ENCODE assay signal across 28 cellular contexts in the genomic region with DNA sequence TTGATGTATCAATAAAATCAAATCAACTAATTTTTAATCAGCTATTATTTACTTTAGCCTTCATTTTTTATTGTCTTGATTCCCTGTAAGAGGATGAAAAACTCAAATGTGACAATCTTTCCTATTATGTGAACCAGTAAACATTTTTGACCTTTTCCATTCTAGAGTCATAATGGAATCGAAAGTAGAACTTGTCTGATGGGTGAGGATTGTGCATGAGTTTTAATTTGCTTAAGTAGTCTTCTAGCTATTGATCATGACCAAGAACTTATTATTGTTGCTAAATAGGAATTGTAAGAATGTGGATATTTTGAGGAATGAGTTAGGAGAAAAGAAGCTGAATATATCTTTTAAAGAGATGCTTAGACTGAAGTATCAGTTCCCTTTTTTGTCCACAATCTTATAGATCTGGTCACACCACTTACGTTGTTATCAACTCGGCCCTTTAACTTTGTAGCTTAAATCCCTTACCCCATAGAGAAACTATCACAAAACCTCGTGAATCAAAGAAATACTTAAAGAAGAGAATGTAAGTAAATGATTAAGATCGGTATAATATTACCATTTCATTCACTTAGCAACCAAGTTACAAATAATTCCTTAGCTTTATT.
DNase-seq lines count a peak whose midpoint lies in the region; ATAC-seq, FAIRE-seq and TF ChIP-seq lines count a peak whose summit lies in the region.
"Had no signal": no experiment of that assay in that cellular context is flagged by ENCODE, and none has a peak within 500 bp of the region (broad histone marks: within the 10 kb centered on the region; RNA-seq: fewer than 3 reads in every experiment).

No MANE protein-coding gene starts in this region.

- FAIRE-seq in RCC 7860 (lab: Jason Lieb, UNC) (no peak), kidney (lab: Jason Lieb, UNC) (no peak)
- FAIRE-seq: D721Med, TTC549 had no signal

- no peak overlapping the region for H2AFZ ChIP-seq in OCI-LY3 (ENCODE audit: low read depth, low read length)

- intact Hi-C loops in kidney (cut with DNase I): no loop called here

- no peaks in the 10 kb centered on the region for H4K20me1 ChIP-seq in OCI-LY3 (ENCODE audit: insufficient read depth, low read length)
- H4K20me1 ChIP-seq: BLaER1 had no signal

- H3K27me3 ChIP-seq in OCI-LY3 (ENCODE audit: low read depth, low read length) (no peaks in the 10 kb centered on the region), WERI-Rb-1 (ENCODE audit: insufficient read depth, low read depth, severe bottlenecking) (no peaks in the 10 kb centered on the region)
- H3K27me3 ChIP-seq: BLaER1, heart right ventricle, sigmoid colon, testis had no signal

- ATAC-seq in GM18873 (IDR thresholded peaks at IDR 0.05; ENCODE audit: low FRiP score, unreplicated experiment) (peak; percentile 49), HG02938 (IDR thresholded peaks at IDR 0.05; ENCODE audit: unreplicated experiment) (peak; percentile 69)
- ATAC-seq: heart right ventricle; stimulated activated effector memory CD8-positive, alpha-beta T cell treated with anti-CD3 and anti-CD28 coated beads, Interleukin-12 subunit alpha, Interleukin-12 subunit beta, amount 100 ng/mL, for 72 hours had no signal

- DNase-seq in GM10248 (ENCODE audit: extremely low spot score): peak; percentile 8
- DNase-seq in WERI-Rb-1: no peak
- no peak for DNase-seq in activated effector memory CD4-positive, alpha-beta T cell treated with Interleukin-2 at 50 U/mL for 16 hours
- no peak for DNase-seq in RCC 7860 (ENCODE audit: low spot score)
- DNase-seq in kidney: no peak
- DNase-seq: activated CD4-positive, alpha-beta T cell treated with anti-CD3 and anti-CD28 coated beads, Interleukin-2, amount 50 U/mL, for 1 hour; activated CD8-positive, alpha-beta memory T cell treated with anti-CD3 and anti-CD28 coated beads, Interleukin-2, amount 50 U/mL, for 4 hours; activated gamma-delta T cell; amygdala; GOT3; heart right ventricle; immature natural killer cell; NCI-H1417; NCI-H524; posterior cingulate gyrus; Right ventricle myocardium superior; sigmoid colon; SW 1271; testis had no signal

- peak overlapping the region; percentile 55 for H3K4me3 ChIP-seq in OCI-LY3 (ENCODE audit: low read length)
- no peak overlapping the region for H3K4me3 ChIP-seq in WERI-Rb-1 (ENCODE audit: low read depth, low read length)
- H3K4me3 ChIP-seq in kidney (ENCODE audit: low read length in 2 of 2): no peak overlapping the region
- H3K4me3 ChIP-seq: BLaER1, cardiac muscle cell, heart right ventricle, sigmoid colon, testis had no signal

- H3K27ac ChIP-seq in OCI-LY3 (ENCODE audit: low read length) (peak overlapping the region; percentile 68), WERI-Rb-1 (no peak overlapping the region), kidney (ENCODE audit: low read depth in 2 of 2, low read length in 2 of 2) (no peak overlapping the region)
- H3K27ac ChIP-seq: BLaER1, cardiac muscle cell, heart right ventricle, HL-60, sigmoid colon, testis had no signal

- POLR2A ChIA-PET in GM10248 (lab: Yijun Ruan, JAX): no interaction called here

- H3K36me3 ChIP-seq in OCI-LY3 (replicated peaks; ENCODE audit: low read depth, low read length) (peaks cover 12% of the 10 kb centered on the region), WERI-Rb-1 (no peaks in the 10 kb centered on the region), kidney (ENCODE audit: control insufficient read depth in 1 of 2, insufficient read depth in 2 of 2, low read length in 2 of 2) (no peaks in the 10 kb centered on the region)
- H3K36me3 ChIP-seq: BLaER1, cardiac muscle cell, heart right ventricle, sigmoid colon had no signal

- CTCF ChIA-PET in GM10248 (lab: Yijun Ruan, JAX): interaction anchor here (1.0 to 1.4 kb wide), 5 partner anchors 12 to 492 kb away, joined by 3 to 6 read pairs (median 4); no protein-coding TSS in a partner anchor

- peak overlapping the region; percentile 51 for H3K4me2 ChIP-seq in OCI-LY3 (ENCODE audit: low read length)
- H3K4me2 ChIP-seq: BLaER1 had no signal

- H3K4me1 ChIP-seq in OCI-LY3 (ENCODE audit: low read length) (peaks cover 40% of the 10 kb centered on the region), kidney (ENCODE audit: control insufficient read depth in 1 of 2, insufficient read depth in 1 of 2, low read depth in 1 of 2, low read length in 2 of 2) (no peaks in the 10 kb centered on the region)
- H3K4me1 ChIP-seq: BLaER1, sigmoid colon, testis had no signal

- H3K9me3 ChIP-seq in OCI-LY3 (ENCODE audit: insufficient read depth, low read length): no peaks in the 10 kb centered on the region
- H3K9me3 ChIP-seq in WERI-Rb-1 (ENCODE audit: severe bottlenecking): no peaks in the 10 kb centered on the region
- no peaks in the 10 kb centered on the region for H3K9me3 ChIP-seq in kidney (ENCODE audit: control insufficient read depth in 1 of 2, low read length in 2 of 2)
- H3K9me3 ChIP-seq: BLaER1, heart right ventricle, sigmoid colon, testis had no signal

- no peaks in the 10 kb centered on the region; the same call in 1 of the 2 replicates for H3K79me2 ChIP-seq in OCI-LY3 (ENCODE audit: low read length)

- H3K9ac ChIP-seq in OCI-LY3 (ENCODE audit: low read length) (no peak overlapping the region), kidney (ENCODE audit: low read length in 2 of 2) (no peak overlapping the region)
- H3K9ac ChIP-seq: BLaER1 had no signal

- TF ChIP-seq CTCF in GM10248 (IDR thresholded peaks at IDR 0.05; ENCODE audit: control extremely low read depth, extremely low read depth, low read depth, missing control alignments) (no peak), OCI-LY3 (IDR thresholded peaks at IDR 0.05; ENCODE audit: low read depth, low read length) (no peak), WERI-Rb-1 (IDR thresholded peaks at IDR 0.05; ENCODE audit: low read depth, low read length) (no peak), kidney (IDR thresholded peaks at IDR 0.05; ENCODE audit: borderline replicate concordance, extremely low read depth, insufficient read depth) (no peak)
